In genomic region chr2:111030271-111030891, GRCh38 we compare ENCODE assay signal across 12 cellular contexts.
DNase-seq lines count a peak whose midpoint lies in the region; ATAC-seq and TF ChIP-seq lines count a peak whose summit lies in the region.
"Had no signal": no experiment of that assay in that cellular context is flagged by ENCODE, and none has a peak within 500 bp of the region (broad histone marks: within the 10 kb centered on the region; RNA-seq: fewer than 3 reads in every experiment).

No MANE protein-coding gene starts in this region.

- TF ChIP-seq EP300 in tibial nerve (IDR thresholded peaks at IDR 0.05), result no peak

- no peaks in the 10 kb centered on the region for H3K27me3 Mint-ChIP-seq in CD14-positive monocyte (ENCODE audit: low read depth in 3 of 3)
- H3K27me3 Mint-ChIP-seq in chondrocyte (ENCODE audit: low read depth), result peaks cover 28% of the 10 kb centered on the region

- no peak for TF ChIP-seq CTCF in CD14-positive monocyte (IDR thresholded peaks at IDR 0.05)
- no peak for TF ChIP-seq CTCF in colonic mucosa (IDR thresholded peaks at IDR 0.05)
- TF ChIP-seq CTCF in A673 (conservative IDR thresholded peaks at IDR 0.05; ENCODE audit: low read depth, low read length), result no peak
- no peak for TF ChIP-seq CTCF in tibial nerve (IDR thresholded peaks at IDR 0.05)
- TF ChIP-seq CTCF in chondrocyte (IDR thresholded peaks at IDR 0.05), result no peak

- H3K27me3 ChIP-seq in colonic mucosa (no peaks in the 10 kb centered on the region), A673 (replicated peaks; ENCODE audit: insufficient read depth, low read depth, low read length, poor library complexity) (peaks cover 22% of the 10 kb centered on the region), tibial nerve (no peaks in the 10 kb centered on the region)
- H3K27me3 ChIP-seq: neutrophil had no signal

- 63 to 66% methylated on average over 10 of the region's 10 CpGs for WGBS in tibial nerve, 2 donors

- H3K4me3 ChIP-seq in colonic mucosa, result no peak overlapping the region
- no peak overlapping the region for H3K4me3 ChIP-seq in A673 (ENCODE audit: low read depth, low read length, poor library complexity, severe bottlenecking)
- H3K4me3 ChIP-seq in tibial nerve, result no peak overlapping the region

- no TSS peak for BruUV-seq in A673 (replicated peaks; lab: Mats Ljungman, UMichigan)

- H3K27ac Mint-ChIP-seq in CD14-positive monocyte (peak overlapping the region in 6 of 7 donors; percentile 68 to 92 (median 81)), chondrocyte (ENCODE audit: unreplicated experiment) (no peak overlapping the region)

- H3K9me3 ChIP-seq in colonic mucosa (no peaks in the 10 kb centered on the region), A673 (ENCODE audit: low read depth, low read length, poor library complexity, severe bottlenecking) (no peaks in the 10 kb centered on the region), tibial nerve (peaks cover 0 to 12% (median 0%) of the 10 kb centered on the region in 4 donors)
- H3K9me3 ChIP-seq: neutrophil had no signal

- no peak overlapping the region for H3K4me3 Mint-ChIP-seq in CD14-positive monocyte
- H3K4me3 Mint-ChIP-seq in chondrocyte (ENCODE audit: unreplicated experiment), result no peak overlapping the region

- TF ChIP-seq POLR2A in tibial nerve (IDR thresholded peaks at IDR 0.05), result no peak

- H3K9ac ChIP-seq in colonic mucosa (ENCODE audit: low read depth in 2 of 2, low read length in 2 of 2), result peak overlapping the region; percentile 30 to 86

- no peaks in the 10 kb centered on the region for H3K36me3 ChIP-seq in colonic mucosa
- H3K36me3 ChIP-seq in A673 (ENCODE audit: insufficient read depth, low read length, poor library complexity, severe bottlenecking), result no peaks in the 10 kb centered on the region
- H3K36me3 ChIP-seq in tibial nerve, result no peaks in the 10 kb centered on the region
- H3K36me3 ChIP-seq: neutrophil had no signal

- DNase-seq in CD14-positive monocyte (ENCODE audit: low spot score), result no peak
- DNase-seq in colonic mucosa, result peak; percentile 59
- no peak for DNase-seq in A673 (ENCODE audit: low spot score)
- no peak for DNase-seq in tibial nerve (ENCODE audit: low spot score in 2 of 2)
- DNase-seq in chondrocyte (ENCODE audit: low spot score), result no peak
- DNase-seq in stimulated activated CD4-positive, alpha-beta T cell treated with anti-CD3 and anti-CD28 coated beads, Interleukin-2, amount 100 ng/mL, for 24 hours, result no peak
- DNase-seq: caudate nucleus, NCI-H1930, SHP77 treated with DMSO at 0.1 percent for 48 hours had no signal

- intact Hi-C loops in CD14-positive monocyte (cut with micrococcal nuclease), result loop anchor here in 1 of 2 donors (5.0 kb wide), 1 partner anchor 33 kb away; no protein-coding TSS in a partner anchor
- intact Hi-C loops in colonic mucosa (cut with DNase I), result no loop called here
- intact Hi-C loops in A673 (cut with micrococcal nuclease; ENCODE audit: unreplicated experiment), result no loop called here

- peaks cover 0 to 3% (median 2%) of the 10 kb centered on the region in 7 donors for H3K9me3 Mint-ChIP-seq in CD14-positive monocyte
- no peaks in the 10 kb centered on the region for H3K9me3 Mint-ChIP-seq in chondrocyte (ENCODE audit: low read depth)

- H3K4me1 ChIP-seq in colonic mucosa, result peaks cover 7% of the 10 kb centered on the region
- no peaks in the 10 kb centered on the region for H3K4me1 ChIP-seq in A673 (ENCODE audit: insufficient read depth, low read length, poor library complexity, severe bottlenecking)
- H3K4me1 ChIP-seq in tibial nerve, result no peaks in the 10 kb centered on the region

- peaks cover 77% of the 10 kb centered on the region for H3K4me1 Mint-ChIP-seq in CD14-positive monocyte
- no peaks in the 10 kb centered on the region for H3K4me1 Mint-ChIP-seq in chondrocyte (ENCODE audit: low read depth)

- H3K36me3 Mint-ChIP-seq in CD14-positive monocyte, result peaks cover 0 to 3% of the 10 kb centered on the region in 2 donors
- peaks cover 1% of the 10 kb centered on the region for H3K36me3 Mint-ChIP-seq in chondrocyte (ENCODE audit: low read depth)

- ATAC-seq in GM19455 (IDR thresholded peaks at IDR 0.05; ENCODE audit: unreplicated experiment), result peak; percentile 69
- ATAC-seq in HG03060 (IDR thresholded peaks at IDR 0.05; ENCODE audit: low read depth, unreplicated experiment), result peak; percentile 53

- CTCF ChIA-PET in A673 (lab: Charles Lee), result no interaction called here

- H3K27ac ChIP-seq in colonic mucosa (peak overlapping the region; percentile 77), A673 (ENCODE audit: low read depth, low read length, poor library complexity, severe bottlenecking) (no peak overlapping the region), tibial nerve (no peak overlapping the region)

- POLR2A ChIA-PET in A673 (lab: Charles Lee; ENCODE audit: low non-redundant PET), result no interaction called here
